ENCODE assay signal across 18 cellular contexts in genomic region chr12:93247313-93248057, GRCh38.
DNase-seq lines count a peak whose midpoint lies in the region; ATAC-seq, FAIRE-seq and TF ChIP-seq lines count a peak whose summit lies in the region.
"Had no signal": no experiment of that assay in that cellular context is flagged by ENCODE, and none has a peak within 500 bp of the region (broad histone marks: within the 10 kb centered on the region; RNA-seq: fewer than 3 reads in every experiment).

No MANE protein-coding gene starts in this region.

- peaks cover 67% of the 10 kb centered on the region for H3K4me1 ChIP-seq in GM12878 (ENCODE audit: control insufficient read depth, insufficient read depth, low read length)
- peaks cover 9 to 23% of the 10 kb centered on the region in 2 donors for H3K4me1 ChIP-seq in kidney (ENCODE audit: control insufficient read depth in 1 of 2, insufficient read depth in 1 of 2, low read depth in 1 of 2, low read length in 2 of 2)
- H3K4me1 ChIP-seq in left lung: peaks cover 7 to 28% of the 10 kb centered on the region in 2 donors

- H3K4me3 ChIP-seq in GM12878 (no peak overlapping the region), kidney (ENCODE audit: low read length in 2 of 2) (no peak overlapping the region), left lung (no peak overlapping the region)
- H3K4me3 ChIP-seq: hepatocyte had no signal

- CTCF ChIA-PET in GM12878 (lab: Yijun Ruan, JAX): interaction anchor here (0.7 to 1.8 kb wide), 11 partner anchors 14 to 462 kb away, joined by 3 to 11 read pairs (median 4); no protein-coding TSS in a partner anchor

- no peaks in the 10 kb centered on the region for H3K9me3 ChIP-seq in GM12878 (replicated peaks; ENCODE audit: control insufficient read depth, insufficient read depth, low read length)
- no peaks in the 10 kb centered on the region for H3K9me3 ChIP-seq in kidney (ENCODE audit: control insufficient read depth in 1 of 2, low read length in 2 of 2)
- no peaks in the 10 kb centered on the region for H3K9me3 ChIP-seq in left lung

- peak; percentile 25 for DNase-seq in Ammon's horn (ENCODE audit: low spot score)
- DNase-seq in GM12878 (ENCODE audit: low read depth, low spot score): no peak
- no peak for DNase-seq in kidney
- no peak for DNase-seq in mesothelial cell of epicardium (ENCODE audit: low spot score in 2 of 2, unreplicated experiment in 2 of 2)
- no peak for DNase-seq in GF-D8 (lab: John Stamatoyannopoulos, UW)
- no peak for DNase-seq in left lung
- DNase-seq: activated CD8-positive, alpha-beta memory T cell treated with anti-CD3 and anti-CD28 coated beads, Interleukin-2, amount 50 U/mL, for 48 hours; activated naive CD4-positive, alpha-beta T cell treated with anti-CD3 and anti-CD28 coated beads, Interleukin-2, amount 50 U/mL, for 16 hours; brain microvascular endothelial cell; effector CD4-positive, alpha-beta T cell; kidney glomerular epithelial cell; NCI-H1436; SIG-M5; T1000 had no signal

- RAD21 ChIA-PET in GM12878 (lab: Charles Lee; ENCODE audit: unreplicated experiment): interaction anchor here (1.1 to 1.9 kb wide), 10 partner anchors 13 to 260 kb away, joined by 3 to 11 read pairs (median 5); no protein-coding TSS in a partner anchor

- FAIRE-seq in GM12878 (lab: Jason Lieb, UNC) (no peak), kidney (lab: Jason Lieb, UNC) (no peak)
- FAIRE-seq: H54 had no signal

- H3K79me2 ChIP-seq in GM12878 (ENCODE audit: control insufficient read depth, insufficient read depth, low read length): no peaks in the 10 kb centered on the region
- H3K79me2 ChIP-seq: hepatocyte had no signal

- BruUV-seq in GM12878 (replicated peaks; lab: Mats Ljungman, UMichigan): no TSS peak

- H3K4me2 ChIP-seq in GM12878 (ENCODE audit: control insufficient read depth, insufficient read depth): peak overlapping the region; percentile 67
- H3K4me2 ChIP-seq: hepatocyte had no signal

- H2AFZ ChIP-seq in GM12878 (ENCODE audit: control insufficient read depth, low read depth, low read length): peak overlapping the region; percentile 78
- H2AFZ ChIP-seq: hepatocyte had no signal

- 39% methylated on average over 5 of the region's 7 CpGs for WGBS in GM12878 (ENCODE audit: insufficient coverage, insufficient replicate concordance, low lambda C conversion rate, missing lambda C conversion rate)

- ATAC-seq in HG03342 (IDR thresholded peaks at IDR 0.05; ENCODE audit: unreplicated experiment) (peak; percentile 26), GM12878 (peak; percentile 3; the same call in 1 of the 3 replicates), left lung (no peak)

- H3K27ac Mint-ChIP-seq in nephron (peak overlapping the region; percentile 26 to 45 (median 32)), mesothelial cell of epicardium (no peak overlapping the region)

- TF ChIP-seq CTCF in GM12878 (IDR thresholded peaks at IDR 0.05 in 2 of 3, conservative IDR thresholded peaks at IDR 0.05 in 1 of 3; ENCODE audit: control insufficient read depth in 2 of 3, extremely low read depth in 1 of 3, insufficient read depth in 1 of 3, low read depth in 3 of 3, low read length in 3 of 3) (no peak), nephron (IDR thresholded peaks at IDR 0.05; ENCODE audit: unreplicated experiment in 3 of 3) (no peak), kidney (IDR thresholded peaks at IDR 0.05; ENCODE audit: borderline replicate concordance, extremely low read depth, insufficient read depth) (no peak), mesothelial cell of epicardium (IDR thresholded peaks at IDR 0.05; ENCODE audit: unreplicated experiment) (no peak), left lung (IDR thresholded peaks at IDR 0.05) (no peak)

- H3K4me1 Mint-ChIP-seq in nephron: peaks cover 32% of the 10 kb centered on the region
- peaks cover 23% of the 10 kb centered on the region for H3K4me1 Mint-ChIP-seq in mesothelial cell of epicardium

- in situ Hi-C loops in GM12878 (cut with MboI): no loop called here

- H4K20me1 ChIP-seq in GM12878 (ENCODE audit: control insufficient read depth, insufficient read depth): no peaks in the 10 kb centered on the region

- POLR2A ChIA-PET in GM12878 (lab: Charles Lee): interaction anchor here (0.9 to 2.8 kb wide), 3 partner anchors 79 to 318 kb away, joined by 3 to 11 read pairs (median 3); no protein-coding TSS in a partner anchor

- H3K36me3 ChIP-seq in GM12878 (ENCODE audit: control insufficient read depth in 2 of 2, insufficient read depth in 2 of 2, low read length in 1 of 2) (no peaks in the 10 kb centered on the region), kidney (ENCODE audit: control insufficient read depth in 1 of 2, insufficient read depth in 2 of 2, low read length in 2 of 2) (no peaks in the 10 kb centered on the region), left lung (no peaks in the 10 kb centered on the region)
- H3K36me3 ChIP-seq: brain microvascular endothelial cell had no signal

- SMC1A ChIA-PET in GM12878 (lab: Charles Lee; ENCODE audit: uncharacterized antibody, unreplicated experiment): interaction anchor here (0.6 to 3.6 kb wide), 13 partner anchors 14 to 261 kb away, joined by 3 to 25 read pairs (median 5); no protein-coding TSS in a partner anchor

- H3K27me3 Mint-ChIP-seq in nephron (ENCODE audit: low read depth) (no peaks in the 10 kb centered on the region), mesothelial cell of epicardium (ENCODE audit: low read depth) (no peaks in the 10 kb centered on the region)

- TF ChIP-seq EP300 in GM12878 (IDR thresholded peaks at IDR 0.05; ENCODE audit: borderline replicate concordance in 1 of 2, control insufficient read depth in 1 of 2, low read depth in 2 of 2, low read length in 2 of 2): no peak

- H3K9ac ChIP-seq in GM12878 (ENCODE audit: control insufficient read depth, insufficient read depth, low read length) (0 out of 2 replicates have a peak overlapping the region, but pooled peaks have one; percentile 7), kidney (ENCODE audit: low read length in 2 of 2) (no peak overlapping the region)

- intact Hi-C loops in GM12878 (cut with micrococcal nuclease; ENCODE audit: unreplicated experiment) (loop anchor here (2.0 to 10.0 kb wide), 3 partner anchors 150 to 259 kb away; no protein-coding TSS in a partner anchor), kidney (cut with DNase I) (no loop called here), left lung (cut with DNase I) (no loop called here)

- H3K36me3 Mint-ChIP-seq in nephron (ENCODE audit: low read depth): no peaks in the 10 kb centered on the region
- no peaks in the 10 kb centered on the region for H3K36me3 Mint-ChIP-seq in mesothelial cell of epicardium

- peak overlapping the region; percentile 51 for H3K27ac ChIP-seq in GM12878 (ENCODE audit: control insufficient read depth, insufficient read depth)
- H3K27ac ChIP-seq in kidney (ENCODE audit: low read depth in 2 of 2, low read length in 2 of 2): no peak overlapping the region
- no peak overlapping the region for H3K27ac ChIP-seq in left lung
- H3K27ac ChIP-seq: brain microvascular endothelial cell, hepatocyte had no signal

- no peak overlapping the region for H3K4me3 Mint-ChIP-seq in nephron
- no peak overlapping the region for H3K4me3 Mint-ChIP-seq in mesothelial cell of epicardium

- H3K9me3 Mint-ChIP-seq in nephron: peaks cover 3% of the 10 kb centered on the region
- peaks cover 7% of the 10 kb centered on the region for H3K9me3 Mint-ChIP-seq in mesothelial cell of epicardium

- no peak for TF ChIP-seq RAD21 in GM12878 (IDR thresholded peaks at IDR 0.05; ENCODE audit: insufficient read depth, low read depth, low read length)

- H3K27me3 ChIP-seq in GM12878 (replicated peaks in 1 of 2; ENCODE audit: control insufficient read depth in 2 of 2, insufficient read depth in 2 of 2, low read length in 1 of 2) (no peaks in the 10 kb centered on the region), left lung (no peaks in the 10 kb centered on the region)
- H3K27me3 ChIP-seq: brain microvascular endothelial cell, hepatocyte had no signal

- TF ChIP-seq POLR2A in GM12878 (IDR thresholded peaks at IDR 0.05; ENCODE audit: low read depth, low read length): no peak

TF ChIP-seq in GM12878, 131 proteins besides CTCF, POLR2A, EP300 and RAD21 (continues in another document):
- no peak for TF ChIP-seq E2F4 (IDR thresholded peaks at IDR 0.05; ENCODE audit: low read depth, low read length)
- TF ChIP-seq REST (IDR thresholded peaks at IDR 0.05; ENCODE audit: low read depth, low read length): peak; percentile 64
